Comparison of ENCODE assay signal across 19 cellular contexts in genomic region chr7:134422646-134423045, GRCh38. TPM values are rescaled to one million over a fixed set of nuclear protein-coding genes. Genes with fewer than 3 reads are reported as not detected.
DNase-seq lines count a peak whose midpoint lies in the region; ATAC-seq, FAIRE-seq and TF ChIP-seq lines count a peak whose summit lies in the region.
"Had no signal": no experiment of that assay in that cellular context is flagged by ENCODE, and none has a peak within 500 bp of the region (broad histone marks: within the 10 kb centered on the region; RNA-seq: fewer than 3 reads in every experiment).

No MANE protein-coding gene starts in this region.

- no peaks in the 10 kb centered on the region for H4K20me1 ChIP-seq in endothelial cell of umbilical vein (replicated peaks; ENCODE audit: control insufficient read depth, extremely low read depth, insufficient read depth, low read length)

- H3K4me2 ChIP-seq in A549: peak overlapping the region; percentile 66
- peak overlapping the region; percentile 44 for H3K4me2 ChIP-seq in endothelial cell of umbilical vein (ENCODE audit: insufficient read depth, low read length)

- H3K9me3 ChIP-seq in A549 (peaks cover 5% of the 10 kb centered on the region; the same call in 1 of the 3 replicates), endothelial cell of umbilical vein (replicated peaks; ENCODE audit: control insufficient read depth, insufficient read depth, low read length) (no peaks in the 10 kb centered on the region)
- H3K9me3 ChIP-seq: Peyer's patch had no signal

- intact Hi-C loops in endothelial cell of umbilical vein (cut with micrococcal nuclease): loop anchor here (5.0 kb wide), 1 partner anchor 105 kb away; the partner anchor contains the start of gene SLC35B4

- FAIRE-seq in A549 (lab: Jason Lieb, UNC) (no peak), endothelial cell of umbilical vein (lab: Jason Lieb, UNC) (peak; percentile 63)

- no peaks in the 10 kb centered on the region for H3K36me3 ChIP-seq in endothelial cell of umbilical vein (ENCODE audit: control insufficient read depth in 2 of 2, extremely low read depth in 1 of 2, insufficient read depth in 2 of 2, low read length in 2 of 2)
- H3K36me3 ChIP-seq: Peyer's patch had no signal

- TF ChIP-seq POLR2A in A549 (IDR thresholded peaks at IDR 0.05; ENCODE audit: low read length) (no peak), endothelial cell of umbilical vein (IDR thresholded peaks at IDR 0.05; ENCODE audit: low read depth, low read length) (no peak)

- DNase-seq in A549 (ENCODE audit: low read depth in 1 of 2, low spot score in 1 of 2): peak; percentile 48 to 74
- peak; percentile 30 for DNase-seq in LoVo (ENCODE audit: low spot score)
- no peak for DNase-seq in endothelial cell of umbilical vein (ENCODE audit: low read depth, low spot score)
- peak; percentile 4 to 44 for DNase-seq in lung microvascular endothelial cell (ENCODE audit: low read depth in 2 of 2)
- no peak for DNase-seq in NCI-H2029 (lab: John Stamatoyannopoulos, UW)
- no peak for DNase-seq in NCI-H1048 (lab: John Stamatoyannopoulos, UW)
- DNase-seq in NCI-H748 treated with DMSO at 0.1 percent for 48 hours (lab: John Stamatoyannopoulos, UW): no peak
- DNase-seq: 8988T, DMS79, H7, HFFc6, NCI-H1092 treated with DMSO at 0.1 percent for 48 hours, NCI-H1436 treated with DMSO at 0.1 percent for 48 hours, NCI-H1930, NCI-H2227 treated with DMSO at 0.1 percent for 48 hours, NCI-H510A, Peyer's patch had no signal

- dilution Hi-C loops in endothelial cell of umbilical vein (cut with MboI; ENCODE audit: extremely low pct_ligation_motif_present, low sequenced_read_pairs): no loop called here

- no peak for TF ChIP-seq EP300 in A549 (IDR thresholded peaks at IDR 0.05)

- ATAC-seq in A549 (peak; percentile 24 to 43; a peak in 5 of 6 replicates), GM18858 (IDR thresholded peaks at IDR 0.05; ENCODE audit: unreplicated experiment) (no peak)
- ATAC-seq: Right ventricle myocardium inferior had no signal

- CTCF ChIA-PET in A549 (lab: Yijun Ruan, JAX) (interaction anchor here (0.8 to 11.5 kb wide), 16 partner anchors 9 to 598 kb away, joined by 3 to 566 read pairs (median 24); no protein-coding TSS in a partner anchor), endothelial cell of umbilical vein (lab: Charles Lee) (interaction anchor here (0.6 to 3.0 kb wide), 5 partner anchors 10 to 282 kb away, joined by 3 to 35 read pairs (median 4); no protein-coding TSS in a partner anchor)

- no peaks in the 10 kb centered on the region for H3K79me2 ChIP-seq in endothelial cell of umbilical vein (ENCODE audit: control insufficient read depth, insufficient read depth, low read length)

- WGBS in A549 (ENCODE audit: missing lambda C conversion rate): 31% methylated on average over 4 of the region's 4 CpGs

- TF ChIP-seq CTCF in A549 (IDR thresholded peaks at IDR 0.05) (no peak), endothelial cell of umbilical vein (IDR thresholded peaks at IDR 0.05; ENCODE audit: extremely low read depth in 1 of 2, insufficient read depth in 1 of 2, low read depth in 1 of 2, low read length in 2 of 2) (no peak)

- H3K9ac ChIP-seq in endothelial cell of umbilical vein (replicated peaks; ENCODE audit: extremely low read depth, insufficient read depth, low read length): no peak overlapping the region

- peaks cover 64% of the 10 kb centered on the region for H3K4me1 ChIP-seq in A549
- peaks cover 10% of the 10 kb centered on the region for H3K4me1 ChIP-seq in endothelial cell of umbilical vein (ENCODE audit: control insufficient read depth, extremely low read depth, insufficient read depth, low read length)
- H3K4me1 ChIP-seq: Peyer's patch had no signal

- no TSS peak for BruUV-seq in endothelial cell of umbilical vein (replicated peaks; lab: Mats Ljungman, UMichigan)

- H3K9me1 ChIP-seq in endothelial cell of umbilical vein (replicated peaks; ENCODE audit: control insufficient read depth, extremely low read depth, insufficient read depth, low read length): no peaks in the 10 kb centered on the region

- POLR2A ChIA-PET in A549 (lab: Yijun Ruan, JAX) (interaction anchor here (3.2 to 3.9 kb wide), 2 partner anchors 10 to 106 kb away, joined by 19 to 20 read pairs; partner anchors contain the start of gene SLC35B4), endothelial cell of umbilical vein (lab: Charles Lee) (no interaction called here)

- H3K27me3 ChIP-seq in endothelial cell of umbilical vein (ENCODE audit: control insufficient read depth in 2 of 2, insufficient read depth in 2 of 2, low read length in 2 of 2): no peaks in the 10 kb centered on the region
- H3K27me3 ChIP-seq: Peyer's patch had no signal

- peak overlapping the region; percentile 63 for H2AFZ ChIP-seq in endothelial cell of umbilical vein (ENCODE audit: low read depth, low read length)

- peak overlapping the region; percentile 79 to 87 for H3K27ac ChIP-seq in A549
- H3K27ac ChIP-seq in endothelial cell of umbilical vein (ENCODE audit: insufficient read depth, low read depth, low read length): no peak overlapping the region
- H3K27ac ChIP-seq: Peyer's patch had no signal

- TF ChIP-seq RAD21 in A549 (conservative IDR thresholded peaks at IDR 0.05 in 1 of 2, IDR thresholded peaks at IDR 0.05 in 1 of 2): no peak

- H3K4me3 ChIP-seq in A549 (no peak overlapping the region), endothelial cell of umbilical vein (replicated peaks in 1 of 3; ENCODE audit: insufficient read depth in 1 of 3, low read depth in 1 of 3, low read length in 3 of 3) (no peak overlapping the region)
- H3K4me3 ChIP-seq: Peyer's patch had no signal

TF ChIP-seq in A549, 52 proteins besides CTCF, POLR2A, EP300 and RAD21 (continues in another document):
- TF ChIP-seq NPAS2 (CRISPR knock-in tag; IDR thresholded peaks at IDR 0.05; ENCODE audit: borderline replicate concordance): no peak
- no peak for TF ChIP-seq BCL3 (IDR thresholded peaks at IDR 0.05)
- TF ChIP-seq PHF8 (IDR thresholded peaks at IDR 0.05; ENCODE audit: borderline replicate concordance, low read depth): no peak
- no peak for TF ChIP-seq RCOR1 (IDR thresholded peaks at IDR 0.05; ENCODE audit: low read depth, low read length)
- TF ChIP-seq EHF (CRISPR knock-in tag; IDR thresholded peaks at IDR 0.05): no peak
- no peak for TF ChIP-seq NR3C1 (IDR thresholded peaks at IDR 0.05)
- no peak for TF ChIP-seq CEBPB (IDR thresholded peaks at IDR 0.05)
- 0 out of 3 replicates have a peak, but pooled peaks have one; percentile 1 for TF ChIP-seq SMC3 (IDR thresholded peaks at IDR 0.05)
- TF ChIP-seq FOSL2 (IDR thresholded peaks at IDR 0.05): no peak
- TF ChIP-seq FOSL2 (CRISPR knock-in tag; IDR thresholded peaks at IDR 0.05): no peak
- TF ChIP-seq ESRRA (IDR thresholded peaks at IDR 0.05; ENCODE audit: borderline replicate concordance, low read length): peak; percentile 75; the same call in 1 of the 2 replicates

TF ChIP-seq in endothelial cell of umbilical vein, 7 proteins besides CTCF, POLR2A, EP300 and RAD21:
- TF ChIP-seq FOS (IDR thresholded peaks at IDR 0.05; ENCODE audit: borderline replicate concordance, insufficient read depth, low read length) (no peak), POLR2AphosphoS5 (IDR thresholded peaks at IDR 0.05; ENCODE audit: insufficient read depth, low read depth, low read length) (no peak), JUN (IDR thresholded peaks at IDR 0.05; ENCODE audit: borderline replicate concordance, insufficient read depth, insufficient read length, low read depth) (no peak), MYC (IDR thresholded peaks at IDR 0.05; ENCODE audit: low read depth, low read length) (no peak), EZH2 (IDR thresholded peaks at IDR 0.05; ENCODE audit: borderline replicate concordance, low read depth, low read length, severe bottlenecking) (no peak), GATA2 (IDR thresholded peaks at IDR 0.05; ENCODE audit: insufficient read depth, insufficient read length, low read depth, low read length) (no peak), MAX (IDR thresholded peaks at IDR 0.05; ENCODE audit: insufficient read depth, insufficient read length) (no peak)

RNA-seq across cellular contexts. Expression of gene AKR1B1, which starts 36.3 kb away (rescaled TPM):
- polyA plus RNA-seq in A549 (2011; rRNA removed): 1,636 and 1,761 TPM in 2 replicates
- 1,617 and 1,738 TPM in 2 replicates for polyA plus RNA-seq in A549 (2012; cell fraction: cytosol; rRNA removed)
- polyA plus RNA-seq in A549 (2012; cell fraction: nucleus; rRNA removed): 1,542 and 1,798 TPM in 2 replicates
- polyA plus RNA-seq in A549 (2017; fragmentation: RNase III; extraction: RNeasy Plus Mini Kit Qiagen cat#74134 plus additional on column Dnase treatment): 4,339 to 6,918 TPM (median 6,205 TPM) in 3 replicates
- 620 and 678 TPM in 2 replicates for polyA minus RNA-seq in A549 (2011; rRNA and poly(A)+ RNA removed)
- 159 and 160 TPM in 2 replicates for total RNA-seq in endothelial cell of umbilical vein
- 171 and 193 TPM in 2 replicates for polyA plus RNA-seq in endothelial cell of umbilical vein
- polyA plus RNA-seq in endothelial cell of umbilical vein (2011; cell fraction: cytosol; rRNA removed): 226 and 232 TPM in 2 replicates
- 192 and 208 TPM in 2 replicates for polyA plus RNA-seq in endothelial cell of umbilical vein (2011; cell fraction: nucleus; rRNA removed)
- 121 and 184 TPM in 2 replicates for polyA plus RNA-seq in endothelial cell of umbilical vein (2012)
- 99.0 and 101 TPM in 2 replicates for polyA minus RNA-seq in endothelial cell of umbilical vein
- 99.2 TPM for polyA minus RNA-seq in endothelial cell of umbilical vein (2011; cell fraction: cytosol; rRNA and poly(A)+ RNA removed)
- 29.8 and 46.5 TPM in 2 replicates for polyA minus RNA-seq in endothelial cell of umbilical vein (2011; cell fraction: nucleus; rRNA and poly(A)+ RNA removed)
- 12.3 and 50.6 TPM in 2 replicates for total RNA-seq in lung microvascular endothelial cell

Comparison
In these comparisons a context has a peak if more than half of its experiments do, and no peak if none do; other contexts are left out.
1. DNase-seq: peak in A549 (2 of 2), LoVo (single experiment) and lung microvascular endothelial cell (2 of 2); none in endothelial cell of umbilical vein (single experiment), NCI-H2029 (single experiment), NCI-H1048 (single experiment) and NCI-H748 treated with DMSO at 0.1 percent for 48 hours (single experiment).